ENCODE assay signal across 18 cellular contexts in the genomic region with DNA sequence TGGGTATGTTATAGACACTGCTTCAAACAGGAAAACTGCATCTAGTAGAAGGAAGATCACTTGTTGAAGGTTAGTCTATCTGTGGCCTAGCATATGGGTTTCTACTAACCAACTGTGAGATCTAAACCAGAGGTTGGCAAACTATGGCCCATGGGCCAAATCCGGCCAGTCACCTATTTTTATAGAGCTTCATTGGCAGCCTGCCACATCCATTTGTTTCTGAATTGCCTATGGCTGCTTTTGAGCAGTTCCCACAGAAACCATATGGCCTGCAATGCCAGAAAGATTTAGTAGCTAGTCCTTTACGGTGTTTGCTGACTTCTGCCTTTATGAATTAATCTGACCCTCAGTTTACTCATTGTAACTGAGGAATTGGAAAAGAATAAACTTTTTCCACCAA.
A peak's percentile ranks its signal among the peaks of the same experiment; 100 is the strongest.
DNase-seq lines count a peak whose midpoint lies in the region; ATAC-seq, FAIRE-seq and TF ChIP-seq lines count a peak whose summit lies in the region.
"Had no signal": no experiment of that assay in that cellular context is flagged by ENCODE, and none has a peak within 500 bp of the region (broad histone marks: within the 10 kb centered on the region; RNA-seq: fewer than 3 reads in every experiment).

No MANE protein-coding gene starts in this region.

- no peaks in the 10 kb centered on the region for H3K9me1 ChIP-seq in endothelial cell of umbilical vein (replicated peaks; ENCODE audit: control insufficient read depth, extremely low read depth, insufficient read depth, low read length)

- H2AFZ ChIP-seq in endothelial cell of umbilical vein (ENCODE audit: low read depth, low read length): no peak overlapping the region

- dilution Hi-C loops in endothelial cell of umbilical vein (cut with MboI; ENCODE audit: extremely low pct_ligation_motif_present, low sequenced_read_pairs): no loop called here

- no TSS peak for BruUV-seq in endothelial cell of umbilical vein (replicated peaks; lab: Mats Ljungman, UMichigan)

- H3K9ac ChIP-seq in endothelial cell of umbilical vein (replicated peaks; ENCODE audit: extremely low read depth, insufficient read depth, low read length): no peak overlapping the region

- H4K20me1 ChIP-seq in endothelial cell of umbilical vein (replicated peaks; ENCODE audit: control insufficient read depth, extremely low read depth, insufficient read depth, low read length): no peaks in the 10 kb centered on the region

- H3K79me2 ChIP-seq in endothelial cell of umbilical vein (ENCODE audit: control insufficient read depth, insufficient read depth, low read length): no peaks in the 10 kb centered on the region

- H3K36me3 ChIP-seq in endothelial cell of umbilical vein (ENCODE audit: control insufficient read depth in 2 of 2, extremely low read depth in 1 of 2, insufficient read depth in 2 of 2, low read length in 2 of 2): no peaks in the 10 kb centered on the region
- H3K36me3 ChIP-seq: esophagus squamous epithelium, left ventricle myocardium inferior, right atrium auricular region had no signal

- ATAC-seq in HG02840 (IDR thresholded peaks at IDR 0.05; ENCODE audit: low FRiP score, unreplicated experiment) (no peak), HG03196 (IDR thresholded peaks at IDR 0.05; ENCODE audit: unreplicated experiment) (no peak)
- ATAC-seq: activated T-cell treated with anti-CD3 and anti-CD28 coated beads, Interleukin-2, amount 50 U/mL, for 72 hours; natural killer cell; T-helper 17 cell had no signal

- no peak for TF ChIP-seq CTCF in C4-2B (conservative IDR thresholded peaks at IDR 0.05)
- no peak for TF ChIP-seq CTCF in endothelial cell of umbilical vein (IDR thresholded peaks at IDR 0.05; ENCODE audit: extremely low read depth in 1 of 2, insufficient read depth in 1 of 2, low read depth in 1 of 2, low read length in 2 of 2)

- peak; percentile 60 for FAIRE-seq in endothelial cell of umbilical vein (lab: Jason Lieb, UNC)

- H3K4me1 ChIP-seq in endothelial cell of umbilical vein (ENCODE audit: control insufficient read depth, extremely low read depth, insufficient read depth, low read length): peaks cover 7% of the 10 kb centered on the region
- H3K4me1 ChIP-seq: right atrium auricular region had no signal

- H3K9me3 ChIP-seq in endothelial cell of umbilical vein (replicated peaks; ENCODE audit: control insufficient read depth, insufficient read depth, low read length): no peaks in the 10 kb centered on the region
- H3K9me3 ChIP-seq: esophagus squamous epithelium, left ventricle myocardium inferior, right atrium auricular region had no signal

- POLR2A ChIA-PET in endothelial cell of umbilical vein (lab: Charles Lee): no interaction called here

- DNase-seq in H4 (ENCODE audit: low spot score): peak; percentile 21
- peak; percentile 11 for DNase-seq in NCI-H446 treated with DMSO at 0.1 percent for 48 hours (lab: John Stamatoyannopoulos, UW)
- peak; percentile 43 for DNase-seq in endothelial cell of umbilical vein (ENCODE audit: low read depth, low spot score)
- DNase-seq in SW480 (ENCODE audit: low spot score): no peak
- no peak for DNase-seq in DMS53 (lab: John Stamatoyannopoulos, UW)
- DNase-seq: activated CD4-positive, alpha-beta T cell treated with anti-CD3 and anti-CD28 coated beads, Interleukin-2, amount 50 U/mL, for 1 hour; activated T-cell treated with anti-CD3 and anti-CD28 coated beads, Interleukin-2, amount 50 U/mL, for 72 hours; esophagus squamous epithelium; left ventricle myocardium inferior; natural killer cell; NCI-H1930; stimulated activated CD4-positive, alpha-beta T cell treated with anti-CD3 and anti-CD28 coated beads, Interleukin-4, amount 100 ng/mL, for 24 hours; T-helper 17 cell; trophoblast cell had no signal

- no peak for TF ChIP-seq POLR2A in endothelial cell of umbilical vein (IDR thresholded peaks at IDR 0.05; ENCODE audit: low read depth, low read length)

- no peak overlapping the region for H3K4me2 ChIP-seq in endothelial cell of umbilical vein (ENCODE audit: insufficient read depth, low read length)

- peak overlapping the region; percentile 34; the same call in 1 of the 2 replicates for H3K27ac ChIP-seq in C4-2B
- H3K27ac ChIP-seq in endothelial cell of umbilical vein (ENCODE audit: insufficient read depth, low read depth, low read length): no peak overlapping the region
- H3K27ac ChIP-seq: esophagus squamous epithelium, left ventricle myocardium inferior, right atrium auricular region had no signal

- no peak overlapping the region for H3K4me3 ChIP-seq in endothelial cell of umbilical vein (replicated peaks in 1 of 3; ENCODE audit: insufficient read depth in 1 of 3, low read depth in 1 of 3, low read length in 3 of 3)
- H3K4me3 ChIP-seq: esophagus squamous epithelium, left ventricle myocardium inferior, right atrium auricular region had no signal

- intact Hi-C loops in endothelial cell of umbilical vein (cut with micrococcal nuclease): no loop called here

- CTCF ChIA-PET in endothelial cell of umbilical vein (lab: Charles Lee): interaction anchor here (0.6 to 1.6 kb wide), 3 partner anchors 12 to 49 kb away, joined by 3 to 4 read pairs (median 3); no protein-coding TSS in a partner anchor

- H3K27me3 ChIP-seq in endothelial cell of umbilical vein (ENCODE audit: control insufficient read depth in 2 of 2, insufficient read depth in 2 of 2, low read length in 2 of 2): no peaks in the 10 kb centered on the region
- H3K27me3 ChIP-seq: esophagus squamous epithelium, right atrium auricular region had no signal

TF ChIP-seq in endothelial cell of umbilical vein, 7 proteins besides CTCF, POLR2A, EP300 and RAD21:
- TF ChIP-seq MYC (IDR thresholded peaks at IDR 0.05; ENCODE audit: low read depth, low read length): no peak
- no peak for TF ChIP-seq FOS (IDR thresholded peaks at IDR 0.05; ENCODE audit: borderline replicate concordance, insufficient read depth, low read length)

Comparison
In these comparisons a context has a peak if more than half of its experiments do, and no peak if none do; other contexts are left out.
1. DNase-seq: peak in H4 (single experiment), NCI-H446 treated with DMSO at 0.1 percent for 48 hours (single experiment) and endothelial cell of umbilical vein (single experiment); none in SW480 (single experiment) and DMS53 (single experiment).